In genomic region chr18:1884623-1885022, GRCh38 we compare ENCODE assay signal across 2 cellular contexts.
TF ChIP-seq lines count a peak whose summit lies in the region.

No MANE protein-coding gene starts in this region.

TF ChIP-seq in HepG2, 621 proteins besides CTCF, POLR2A, EP300 and RAD21:
- TF ChIP-seq ZNF256 (CRISPR knock-in tag; conservative IDR thresholded peaks at IDR 0.05) (peak; percentile 93), TRIM24 (CRISPR knock-in tag; IDR thresholded peaks at IDR 0.05) (no peak)

TF ChIP-seq in HCT116, 20 proteins besides CTCF, POLR2A, EP300 and RAD21:
- TF ChIP-seq EZH2phosphoT487 (IDR thresholded peaks at IDR 0.05; ENCODE audit: borderline replicate concordance) (no peak), CEBPB (IDR thresholded peaks at IDR 0.05; ENCODE audit: low read depth) (no peak), SIN3A (IDR thresholded peaks at IDR 0.05; ENCODE audit: low read depth) (no peak)
TF ChIP-seq in HCT116: peak in this region for 0.
